In the genomic region with DNA sequence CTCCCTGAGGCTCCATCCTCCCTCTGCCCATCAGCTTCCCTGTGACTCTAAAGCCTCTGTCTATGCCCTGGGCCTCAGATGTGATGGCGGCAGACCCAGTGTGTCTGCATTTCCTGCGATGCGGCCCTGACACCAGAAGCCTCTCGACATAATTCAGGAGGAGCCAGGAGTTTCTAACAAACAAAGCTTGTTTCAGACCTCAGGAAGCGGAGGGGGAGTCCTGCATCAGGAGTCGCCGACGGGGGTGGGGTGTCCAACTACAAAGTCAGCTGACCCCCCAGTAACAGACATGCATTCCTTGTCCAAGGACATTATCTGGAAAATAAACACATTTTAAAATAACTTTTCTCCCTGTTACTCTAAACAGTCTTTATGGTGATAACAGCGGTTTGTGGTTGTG, we compare ENCODE assay signal across 20 cellular contexts.
A peak's percentile ranks its signal among the peaks of the same experiment; 100 is the strongest.
DNase-seq lines count a peak whose midpoint lies in the region; TF ChIP-seq lines count a peak whose summit lies in the region.
"Had no signal": no experiment of that assay in that cellular context is flagged by ENCODE, and none has a peak within 500 bp of the region (broad histone marks: within the 10 kb centered on the region; RNA-seq: fewer than 3 reads in every experiment).

No MANE protein-coding gene starts in this region.

- TF ChIP-seq CTCF in fibroblast of lung (conservative IDR thresholded peaks at IDR 0.05 in 1 of 2, IDR thresholded peaks at IDR 0.05 in 1 of 2; ENCODE audit: low read depth in 1 of 2, low read length in 2 of 2) = no peak
- no peak for TF ChIP-seq CTCF in mesothelial cell of epicardium (IDR thresholded peaks at IDR 0.05; ENCODE audit: unreplicated experiment)
- no peak for TF ChIP-seq CTCF in tibial nerve (IDR thresholded peaks at IDR 0.05)

- CTCF ChIA-PET in activated naive CD4-positive, alpha-beta T cell treated with anti-CD3 and anti-CD28 coated beads for 36 hours (lab: Charles Lee) = no interaction called here

- peaks cover 9% of the 10 kb centered on the region for H3K27me3 Mint-ChIP-seq in mesothelial cell of epicardium (ENCODE audit: low read depth)
- H3K27me3 Mint-ChIP-seq in activated naive CD4-positive, alpha-beta T cell treated with anti-CD3 and anti-CD28 coated beads for 36 hours (ENCODE audit: low read depth) = no peaks in the 10 kb centered on the region
- H3K27me3 Mint-ChIP-seq: activated naive CD4-positive, alpha-beta T cell treated with anti-CD3 and anti-CD28 coated beads, Interleukin-2, amount 50 U/mL, for 24 hours; CD4-positive, alpha-beta memory T cell; stimulated activated naive B cell treated with anti-CD40 and anti-IgM and Interleukin-4, amounts not matched to agents 10 μg/mL and 1 μg/mL and 100 μg/mL, for 72 hours had no signal

- H3K36me3 ChIP-seq in fibroblast of lung (ENCODE audit: control insufficient read depth, insufficient read depth, low read length) (peaks cover 7% of the 10 kb centered on the region), tibial nerve (no peaks in the 10 kb centered on the region)
- H3K36me3 ChIP-seq: thoracic aorta had no signal

- TF ChIP-seq POLR2A in tibial nerve (IDR thresholded peaks at IDR 0.05) = no peak

- H3K4me3 ChIP-seq in fibroblast of lung (replicated peaks in 1 of 4; ENCODE audit: control extremely low read depth in 1 of 4, insufficient read depth in 1 of 4, low read depth in 3 of 4, low read length in 4 of 4) (no peak overlapping the region), tibial nerve (no peak overlapping the region)
- H3K4me3 ChIP-seq: K562, thoracic aorta had no signal

- peak; percentile 32 to 52 for DNase-seq in fibroblast of lung (ENCODE audit: low read depth in 2 of 2)
- DNase-seq in mesothelial cell of epicardium (ENCODE audit: low spot score in 2 of 2, unreplicated experiment in 2 of 2) = no peak
- peak in 8 of 49 donors; percentile 16 to 60 (median 26) for DNase-seq in substantia nigra (lab: John Stamatoyannopoulos, UW)
- DNase-seq in tibial nerve (ENCODE audit: low spot score in 2 of 2) = no peak
- no peak for DNase-seq in NCI-H2227 treated with DMSO at 0.1 percent for 48 hours (lab: John Stamatoyannopoulos, UW)
- no peak for DNase-seq in activated naive CD4-positive, alpha-beta T cell treated with anti-CD3 and anti-CD28 coated beads for 36 hours
- DNase-seq: CD4-positive, alpha-beta memory T cell; cerebellar nuclear complex; effector CD4-positive, alpha-beta T cell; NCI-H2107; NCI-H446 treated with DMSO at 0.1 percent for 48 hours; occipital lobe; OCI-M1; stimulated activated CD4-positive, alpha-beta T cell treated with anti-CD3 and anti-CD28 coated beads, Interleukin-4, amount 100 ng/mL, for 24 hours; stimulated activated naive B cell treated with anti-CD40 and anti-IgM and Interleukin-4, amounts not matched to agents 10 μg/mL and 1 μg/mL and 100 μg/mL, for 72 hours; T-helper 9 cell had no signal

- intact Hi-C loops in activated naive CD4-positive, alpha-beta T cell treated with anti-CD3 and anti-CD28 coated beads for 36 hours (cut with micrococcal nuclease) = no loop called here

- no peaks in the 10 kb centered on the region for H3K9me3 Mint-ChIP-seq in mesothelial cell of epicardium
- no peaks in the 10 kb centered on the region for H3K9me3 Mint-ChIP-seq in activated naive CD4-positive, alpha-beta T cell treated with anti-CD3 and anti-CD28 coated beads for 36 hours
- H3K9me3 Mint-ChIP-seq: activated naive CD4-positive, alpha-beta T cell treated with anti-CD3 and anti-CD28 coated beads, Interleukin-2, amount 50 U/mL, for 24 hours; CD4-positive, alpha-beta memory T cell had no signal

- H4K20me1 ChIP-seq in fibroblast of lung (ENCODE audit: control insufficient read depth, extremely low read depth, insufficient read depth, low read length) = no peaks in the 10 kb centered on the region

- H3K9me3 ChIP-seq in fibroblast of lung (ENCODE audit: control insufficient read depth, insufficient read depth, low read depth, low read length) (no peaks in the 10 kb centered on the region), tibial nerve (no peaks in the 10 kb centered on the region)
- H3K9me3 ChIP-seq: thoracic aorta had no signal

- H3K27ac Mint-ChIP-seq in mesothelial cell of epicardium = peak overlapping the region; percentile 83
- H3K27ac Mint-ChIP-seq in activated naive CD4-positive, alpha-beta T cell treated with anti-CD3 and anti-CD28 coated beads for 36 hours = no peak overlapping the region
- H3K27ac Mint-ChIP-seq: activated naive CD4-positive, alpha-beta T cell treated with anti-CD3 and anti-CD28 coated beads, Interleukin-2, amount 50 U/mL, for 24 hours; CD4-positive, alpha-beta memory T cell; stimulated activated naive B cell treated with anti-CD40 and anti-IgM and Interleukin-4, amounts not matched to agents 10 μg/mL and 1 μg/mL and 100 μg/mL, for 72 hours had no signal

- no peak overlapping the region for H3K9ac ChIP-seq in fibroblast of lung (ENCODE audit: insufficient read depth, low read length)

- no peaks in the 10 kb centered on the region for H3K79me2 ChIP-seq in fibroblast of lung (ENCODE audit: control insufficient read depth, insufficient read depth, low read length)

- no peak overlapping the region for H3K4me2 ChIP-seq in fibroblast of lung (ENCODE audit: extremely low read depth, insufficient read depth, low read length)

- peaks cover 16% of the 10 kb centered on the region for H3K4me1 Mint-ChIP-seq in mesothelial cell of epicardium
- no peaks in the 10 kb centered on the region for H3K4me1 Mint-ChIP-seq in activated naive CD4-positive, alpha-beta T cell treated with anti-CD3 and anti-CD28 coated beads for 36 hours (ENCODE audit: low read depth)
- H3K4me1 Mint-ChIP-seq: activated naive CD4-positive, alpha-beta T cell treated with anti-CD3 and anti-CD28 coated beads, Interleukin-2, amount 50 U/mL, for 24 hours; CD4-positive, alpha-beta memory T cell had no signal

- H3K36me3 Mint-ChIP-seq in mesothelial cell of epicardium = no peaks in the 10 kb centered on the region
- H3K36me3 Mint-ChIP-seq in activated naive CD4-positive, alpha-beta T cell treated with anti-CD3 and anti-CD28 coated beads for 36 hours (ENCODE audit: low read depth) = no peaks in the 10 kb centered on the region
- H3K36me3 Mint-ChIP-seq: CD4-positive, alpha-beta memory T cell had no signal

- H3K4me1 ChIP-seq in fibroblast of lung (ENCODE audit: control insufficient read depth, extremely low read depth, insufficient read depth, low read length) = peaks cover 6% of the 10 kb centered on the region
- peaks cover 0 to 9% (median 3%) of the 10 kb centered on the region in 4 donors for H3K4me1 ChIP-seq in tibial nerve

- WGBS in tibial nerve, 2 donors = 38 to 46% methylated on average over 9 of the region's 9 CpGs

- H3K27ac ChIP-seq in angular gyrus (ENCODE audit: low read depth, low read length) (peak overlapping the region; percentile 51), fibroblast of lung (ENCODE audit: insufficient read depth, low read length) (no peak overlapping the region), substantia nigra (ENCODE audit: low read depth, low read length, poor library complexity, severe bottlenecking) (peak overlapping the region; percentile 62), tibial nerve (no peak overlapping the region)

- H3K27me3 ChIP-seq in fibroblast of lung (ENCODE audit: control insufficient read depth, insufficient read depth, low read length) (no peaks in the 10 kb centered on the region), tibial nerve (no peaks in the 10 kb centered on the region)

- no peak overlapping the region for H2AFZ ChIP-seq in fibroblast of lung (ENCODE audit: low read length)

- TF ChIP-seq EP300 in tibial nerve (IDR thresholded peaks at IDR 0.05) = no peak

- H3K4me3 Mint-ChIP-seq in mesothelial cell of epicardium = no peak overlapping the region
- H3K4me3 Mint-ChIP-seq in activated naive CD4-positive, alpha-beta T cell treated with anti-CD3 and anti-CD28 coated beads for 36 hours = no peak overlapping the region
- H3K4me3 Mint-ChIP-seq: activated naive CD4-positive, alpha-beta T cell treated with anti-CD3 and anti-CD28 coated beads, Interleukin-2, amount 50 U/mL, for 24 hours; CD4-positive, alpha-beta memory T cell; stimulated activated naive B cell treated with anti-CD40 and anti-IgM and Interleukin-4, amounts not matched to agents 10 μg/mL and 1 μg/mL and 100 μg/mL, for 72 hours had no signal

Comparison
In these comparisons a context has a peak if more than half of its experiments do, and no peak if none do; other contexts are left out.
1. H3K27ac ChIP-seq: peak in angular gyrus (single experiment) and substantia nigra (single experiment); none in fibroblast of lung (single experiment) and tibial nerve (0 of 4).
2. DNase-seq: peak in fibroblast of lung (2 of 2); none in mesothelial cell of epicardium (0 of 2), tibial nerve (0 of 2), NCI-H2227 treated with DMSO at 0.1 percent for 48 hours (single experiment) and activated naive CD4-positive, alpha-beta T cell treated with anti-CD3 and anti-CD28 coated beads for 36 hours (single experiment).